Comparison of ENCODE assay signal across 15 cellular contexts in genomic region chr2:102436284-102436683, GRCh38. TPM values are rescaled to one million over a fixed set of nuclear protein-coding genes. Genes with fewer than 3 reads are reported as not detected.
DNase-seq lines count a peak whose midpoint lies in the region; ATAC-seq, FAIRE-seq and TF ChIP-seq lines count a peak whose summit lies in the region.
"Had no signal": no experiment of that assay in that cellular context is flagged by ENCODE, and none has a peak within 500 bp of the region (broad histone marks: within the 10 kb centered on the region; RNA-seq: fewer than 3 reads in every experiment).

No MANE protein-coding gene starts in this region.

- in situ Hi-C loops in ACHN (cut with HindIII; ENCODE audit: low pct_ligation_motif_present, low pct_unique_long_range_greater_than_20kb, low sequenced_read_pairs) = no loop called here

- peaks cover 0 to 16% of the 10 kb centered on the region in 2 donors for H3K36me3 Mint-ChIP-seq in activated naive CD4-positive, alpha-beta T cell treated with anti-CD3 and anti-CD28 coated beads, Interleukin-2, amount 50 U/mL, for 72 hours
- H3K36me3 Mint-ChIP-seq: naive B cell had no signal

- peak; percentile 14 to 44 for ATAC-seq in activated naive CD4-positive, alpha-beta T cell treated with anti-CD3 and anti-CD28 coated beads, Interleukin-2, amount 50 U/mL, for 72 hours

- no peak for FAIRE-seq in GM12891 (lab: Jason Lieb, UNC)

- DNase-seq in ACHN = peak; percentile 5
- no peak for DNase-seq in GM12891 (ENCODE audit: insufficient read length, low spot score)
- no peak for DNase-seq in activated naive CD4-positive, alpha-beta T cell treated with anti-CD3 and anti-CD28 coated beads, Interleukin-2, amount 50 U/mL, for 72 hours (ENCODE audit: low spot score in 2 of 2)
- DNase-seq in kidney tubule cell (ENCODE audit: low spot score) = peak; percentile 86
- DNase-seq in DMS79 (lab: John Stamatoyannopoulos, UW) = no peak
- DNase-seq in HPDE6-E6E7 (ENCODE audit: extremely low spot score) = no peak
- DNase-seq in NCI-H1694 treated with DMSO at 0.1 percent for 48 hours (lab: John Stamatoyannopoulos, UW) = no peak
- DNase-seq in AG08396 (ENCODE audit: low spot score) = no peak
- DNase-seq: Calu3, naive B cell, NCI-H1092, PC-9, uterus had no signal

- no peak for TF ChIP-seq POLR2A in GM12891 (IDR thresholded peaks at IDR 0.05; ENCODE audit: low read depth, low read length)

- H3K9me3 Mint-ChIP-seq in activated naive CD4-positive, alpha-beta T cell treated with anti-CD3 and anti-CD28 coated beads, Interleukin-2, amount 50 U/mL, for 72 hours = no peaks in the 10 kb centered on the region
- H3K9me3 Mint-ChIP-seq: naive B cell had no signal

- H3K27ac Mint-ChIP-seq in activated naive CD4-positive, alpha-beta T cell treated with anti-CD3 and anti-CD28 coated beads, Interleukin-2, amount 50 U/mL, for 72 hours = peak overlapping the region in 1 of 2 donors; percentile 53

TF ChIP-seq in GM12891, 5 proteins besides CTCF, POLR2A, EP300 and RAD21:
- no peak for TF ChIP-seq POLR2AphosphoS5 (IDR thresholded peaks at IDR 0.05; ENCODE audit: low read depth, low read length)
- TF ChIP-seq PAX5 (IDR thresholded peaks at IDR 0.05; ENCODE audit: insufficient read depth, low read length, severe bottlenecking) = no peak
- TF ChIP-seq POU2F2 (IDR thresholded peaks at IDR 0.05; ENCODE audit: low read depth, low read length) = no peak
- TF ChIP-seq SPI1 (IDR thresholded peaks at IDR 0.05; ENCODE audit: low read depth, low read length) = 0 out of 2 replicates have a peak, but pooled peaks have one; percentile 3
- no peak for TF ChIP-seq TAF1 (IDR thresholded peaks at IDR 0.05; ENCODE audit: low read depth, low read length)

RNA-seq across cellular contexts. Expression of gene IL18RAP, which starts 13.3 kb away (rescaled TPM):
- polyA plus RNA-seq in GM12891 (2012; ENCODE audit: low read depth, missing spikeins) = 0.15 TPM
- 1 to 10 TPM; 2.6 to 9.3 TPM for total RNA-seq in activated naive CD4-positive, alpha-beta T cell treated with anti-CD3 and anti-CD28 coated beads, Interleukin-2, amount 50 U/mL, for 72 hours
- total RNA-seq: Calu3, PC-9 had no signal
- polyA plus RNA-seq: cardiac muscle cell had no signal

RNA-seq across cellular contexts. Expression of gene SLC9A4, which starts 36.7 kb away (rescaled TPM):
- polyA plus RNA-seq in GM12891 (2012; ENCODE audit: low read depth, missing spikeins) = not detected
- total RNA-seq in activated naive CD4-positive, alpha-beta T cell treated with anti-CD3 and anti-CD28 coated beads, Interleukin-2, amount 50 U/mL, for 72 hours = under 1 TPM; 0.07 to 0.23 TPM
- total RNA-seq: cardiac muscle cell, heart left ventricle had no signal
- polyA plus RNA-seq: heart left ventricle had no signal

Comparison
In these comparisons a context has a peak if more than half of its experiments do, and no peak if none do; other contexts are left out.
1. DNase-seq: peak in ACHN (single experiment) and kidney tubule cell (single experiment); none in GM12891 (single experiment), activated naive CD4-positive, alpha-beta T cell treated with anti-CD3 and anti-CD28 coated beads, Interleukin-2, amount 50 U/mL, for 72 hours (0 of 2), DMS79 (single experiment), HPDE6-E6E7 (single experiment), NCI-H1694 treated with DMSO at 0.1 percent for 48 hours (single experiment) and AG08396 (single experiment).